In the genomic region with DNA sequence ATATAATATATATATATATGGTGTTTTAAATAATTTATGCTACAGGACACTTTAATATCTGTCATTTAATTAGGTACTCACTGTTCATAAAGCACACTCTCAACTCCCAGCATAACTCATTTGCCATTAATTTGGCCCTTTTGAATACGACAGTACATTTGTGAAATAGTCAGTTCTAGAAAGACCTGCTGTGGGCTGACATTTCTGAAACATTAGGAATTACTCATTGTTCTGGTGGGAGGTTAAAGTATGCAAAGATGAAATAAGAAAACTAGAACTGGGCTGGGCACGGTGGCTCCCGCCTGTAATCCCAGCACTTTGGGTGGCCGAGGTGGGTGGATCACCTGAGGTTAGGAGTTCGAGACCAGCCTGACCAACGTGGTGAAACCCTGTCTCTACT, we compare ENCODE assay signal across 21 cellular contexts.
DNase-seq lines count a peak whose midpoint lies in the region; ATAC-seq, FAIRE-seq and TF ChIP-seq lines count a peak whose summit lies in the region.
"Had no signal": no experiment of that assay in that cellular context is flagged by ENCODE, and none has a peak within 500 bp of the region (broad histone marks: within the 10 kb centered on the region; RNA-seq: fewer than 3 reads in every experiment).

No MANE protein-coding gene starts in this region.

- no peak for TF ChIP-seq POLR2A in GM12892 (IDR thresholded peaks at IDR 0.05; ENCODE audit: low read depth, low read length)

- peak; percentile 51 for DNase-seq in activated CD8-positive, alpha-beta memory T cell treated with anti-CD3 and anti-CD28 coated beads, Interleukin-2, amount 50 U/mL, for 48 hours
- no peak for DNase-seq in activated CD8-positive, alpha-beta memory T cell treated with anti-CD3 and anti-CD28 coated beads, Interleukin-2, amount 10 ng/mL, durations not matched to agents 7 days and 5 days
- DNase-seq in stimulated activated CD4-positive, alpha-beta T cell treated with anti-CD3 and anti-CD28 coated beads, Interleukin-1b, Interleukin-23, amount 100 ng/mL, for 48 hours, result peak; percentile 14
- DNase-seq in stimulated activated CD4-positive, alpha-beta T cell treated with anti-CD3 and anti-CD28 coated beads, Interleukin-4, amount 100 ng/mL, for 24 hours, result no peak
- DNase-seq in T-helper 17 cell (no peak), globus pallidus (ENCODE audit: low spot score) (no peak), GM12892 (ENCODE audit: insufficient read length) (no peak)
- no peak for DNase-seq in stimulated activated naive CD8-positive, alpha-beta T cell treated with anti-CD3 and anti-CD28 coated beads, Interleukin-15, amount 100 ng/mL, for 72 hours
- DNase-seq: CD8-positive, alpha-beta memory T cell; DMS53; GOT3; IMR-90; Karpas-422; NCI-H1417 treated with DMSO at 0.1 percent for 48 hours; NCI-H187 treated with DMSO at 0.1 percent for 48 hours; NCI-H2227 treated with DMSO at 0.1 percent for 48 hours; NCI-H524; PC-9; SIG-M5 had no signal

- H3K4me1 Mint-ChIP-seq in activated CD8-positive, alpha-beta memory T cell treated with anti-CD3 and anti-CD28 coated beads, Interleukin-2, amount 10 ng/mL, durations not matched to agents 7 days and 5 days, result no peaks in the 10 kb centered on the region
- peaks cover 14% of the 10 kb centered on the region for H3K4me1 Mint-ChIP-seq in T-helper 17 cell
- H3K4me1 Mint-ChIP-seq in stimulated activated naive CD8-positive, alpha-beta T cell treated with anti-CD3 and anti-CD28 coated beads, Interleukin-15, amount 100 ng/mL, for 72 hours, result no peaks in the 10 kb centered on the region

- no peak for FAIRE-seq in GM12892 (lab: Jason Lieb, UNC)
- FAIRE-seq: GM12891 had no signal

- no peak overlapping the region for H3K4me3 Mint-ChIP-seq in activated CD8-positive, alpha-beta memory T cell treated with anti-CD3 and anti-CD28 coated beads, Interleukin-2, amount 10 ng/mL, durations not matched to agents 7 days and 5 days
- H3K4me3 Mint-ChIP-seq in T-helper 17 cell, result no peak overlapping the region
- H3K4me3 Mint-ChIP-seq in stimulated activated naive CD8-positive, alpha-beta T cell treated with anti-CD3 and anti-CD28 coated beads, Interleukin-15, amount 100 ng/mL, for 72 hours, result no peak overlapping the region
- H3K4me3 Mint-ChIP-seq: CD8-positive, alpha-beta memory T cell had no signal

- no peaks in the 10 kb centered on the region for H3K9me3 Mint-ChIP-seq in activated CD8-positive, alpha-beta memory T cell treated with anti-CD3 and anti-CD28 coated beads, Interleukin-2, amount 10 ng/mL, durations not matched to agents 7 days and 5 days (ENCODE audit: low read depth)
- H3K9me3 Mint-ChIP-seq in stimulated activated naive CD8-positive, alpha-beta T cell treated with anti-CD3 and anti-CD28 coated beads, Interleukin-15, amount 100 ng/mL, for 72 hours, result no peaks in the 10 kb centered on the region
- H3K9me3 Mint-ChIP-seq: CD8-positive, alpha-beta memory T cell had no signal

- no peaks in the 10 kb centered on the region for H3K9me3 ChIP-seq in T-helper 17 cell (ENCODE audit: control insufficient read depth, low read length, poor library complexity, severe bottlenecking)
- H3K9me3 ChIP-seq: BLaER1 treated with 17β-estradiol and CSF1 and Interleukin-3, amounts not matched to agents 10 nM and 100 nM had no signal

- H3K36me3 Mint-ChIP-seq in activated CD8-positive, alpha-beta memory T cell treated with anti-CD3 and anti-CD28 coated beads, Interleukin-2, amount 10 ng/mL, durations not matched to agents 7 days and 5 days, result peaks cover 26% of the 10 kb centered on the region
- H3K36me3 Mint-ChIP-seq in T-helper 17 cell (ENCODE audit: low read depth), result peaks cover 16% of the 10 kb centered on the region

- CTCF ChIA-PET in activated CD8-positive, alpha-beta memory T cell treated with anti-CD3 and anti-CD28 coated beads, Interleukin-2, amount 10 ng/mL, durations not matched to agents 7 days and 5 days (lab: Charles Lee), result no interaction called here

- H3K27ac Mint-ChIP-seq in activated CD8-positive, alpha-beta memory T cell treated with anti-CD3 and anti-CD28 coated beads, Interleukin-2, amount 10 ng/mL, durations not matched to agents 7 days and 5 days, result no peak overlapping the region
- peak overlapping the region; percentile 41 for H3K27ac Mint-ChIP-seq in T-helper 17 cell
- H3K27ac Mint-ChIP-seq in stimulated activated naive CD8-positive, alpha-beta T cell treated with anti-CD3 and anti-CD28 coated beads, Interleukin-15, amount 100 ng/mL, for 72 hours, result no peak overlapping the region

- H3K27me3 Mint-ChIP-seq in activated CD8-positive, alpha-beta memory T cell treated with anti-CD3 and anti-CD28 coated beads, Interleukin-2, amount 10 ng/mL, durations not matched to agents 7 days and 5 days, result no peaks in the 10 kb centered on the region
- H3K27me3 Mint-ChIP-seq in T-helper 17 cell, result no peaks in the 10 kb centered on the region
- no peaks in the 10 kb centered on the region for H3K27me3 Mint-ChIP-seq in stimulated activated naive CD8-positive, alpha-beta T cell treated with anti-CD3 and anti-CD28 coated beads, Interleukin-15, amount 100 ng/mL, for 72 hours
- H3K27me3 Mint-ChIP-seq: CD8-positive, alpha-beta memory T cell had no signal

- no peak for ATAC-seq in activated CD8-positive, alpha-beta memory T cell treated with anti-CD3 and anti-CD28 coated beads, Interleukin-2, amount 10 ng/mL, durations not matched to agents 7 days and 5 days
- no peak for ATAC-seq in T-helper 17 cell
- ATAC-seq in stimulated activated naive CD8-positive, alpha-beta T cell treated with anti-CD3 and anti-CD28 coated beads, Interleukin-15, amount 100 ng/mL, for 72 hours, result peak; percentile 45

Comparison
In these comparisons a context has a peak if more than half of its experiments do, and no peak if none do; other contexts are left out.
1. DNase-seq: peak in activated CD8-positive, alpha-beta memory T cell treated with anti-CD3 and anti-CD28 coated beads, Interleukin-2, amount 50 U/mL, for 48 hours (single experiment) and stimulated activated CD4-positive, alpha-beta T cell treated with anti-CD3 and anti-CD28 coated beads, Interleukin-1b, Interleukin-23, amount 100 ng/mL, for 48 hours (single experiment); none in activated CD8-positive, alpha-beta memory T cell treated with anti-CD3 and anti-CD28 coated beads, Interleukin-2, amount 10 ng/mL, durations not matched to agents 7 days and 5 days (single experiment), stimulated activated CD4-positive, alpha-beta T cell treated with anti-CD3 and anti-CD28 coated beads, Interleukin-4, amount 100 ng/mL, for 24 hours (single experiment), T-helper 17 cell (0 of 3), stimulated activated naive CD8-positive, alpha-beta T cell treated with anti-CD3 and anti-CD28 coated beads, Interleukin-15, amount 100 ng/mL, for 72 hours (0 of 2), globus pallidus (single experiment) and GM12892 (single experiment).